In the genomic region with DNA sequence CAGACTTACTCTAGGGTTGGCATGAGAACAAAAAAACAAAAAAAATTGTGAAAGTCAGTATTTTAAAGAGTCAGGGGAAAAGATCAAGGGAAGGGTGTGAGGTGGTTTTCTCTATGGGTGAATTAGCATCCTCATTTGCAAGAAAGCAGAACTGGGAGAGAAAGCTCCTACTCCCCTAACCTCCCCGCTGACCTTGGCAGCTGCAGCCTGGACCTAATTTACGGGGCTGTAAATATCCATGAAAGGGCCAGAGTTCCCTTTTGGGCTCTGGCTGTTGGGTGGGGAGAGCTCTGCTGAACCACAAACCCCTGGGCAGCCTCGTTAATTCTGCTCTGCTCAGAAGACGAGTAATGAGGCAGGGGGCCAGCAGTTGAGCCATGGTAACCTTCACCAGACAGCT, we compare ENCODE assay signal across 13 cellular contexts. TPM values are rescaled to one million over a fixed set of nuclear protein-coding genes. Genes with fewer than 3 reads are reported as not detected.
A peak's percentile ranks its signal among the peaks of the same experiment; 100 is the strongest.
DNase-seq lines count a peak whose midpoint lies in the region; ATAC-seq and TF ChIP-seq lines count a peak whose summit lies in the region.
"Had no signal": no experiment of that assay in that cellular context is flagged by ENCODE, and none has a peak within 500 bp of the region (broad histone marks: within the 10 kb centered on the region; RNA-seq: fewer than 3 reads in every experiment).

No MANE protein-coding gene starts in this region.

- peaks cover 0 to 8% (median 5%) of the 10 kb centered on the region in 3 donors for H3K4me1 Mint-ChIP-seq in naive B cell
- no peaks in the 10 kb centered on the region for H3K4me1 Mint-ChIP-seq in activated CD8-positive, alpha-beta memory T cell treated with anti-CD3 and anti-CD28 coated beads, Interleukin-2, amount 10 ng/mL, durations not matched to agents 7 days and 5 days

- no peaks in the 10 kb centered on the region for H3K79me2 ChIP-seq in OCI-LY3 (ENCODE audit: low read length)
- H3K79me2 ChIP-seq: hepatocyte had no signal

- H2AFZ ChIP-seq in OCI-LY3 (ENCODE audit: low read depth, low read length) = no peak overlapping the region
- H2AFZ ChIP-seq: hepatocyte had no signal

- CTCF ChIA-PET in activated CD8-positive, alpha-beta memory T cell treated with anti-CD3 and anti-CD28 coated beads, Interleukin-2, amount 10 ng/mL, durations not matched to agents 7 days and 5 days (lab: Charles Lee) = no interaction called here

- no peak overlapping the region for H3K4me3 Mint-ChIP-seq in naive B cell
- H3K4me3 Mint-ChIP-seq in activated CD8-positive, alpha-beta memory T cell treated with anti-CD3 and anti-CD28 coated beads, Interleukin-2, amount 10 ng/mL, durations not matched to agents 7 days and 5 days = no peak overlapping the region
- H3K4me3 Mint-ChIP-seq: naive thymus-derived CD8-positive, alpha-beta T cell had no signal

- no peaks in the 10 kb centered on the region for H3K9me3 ChIP-seq in OCI-LY3 (ENCODE audit: insufficient read depth, low read length)
- H3K9me3 ChIP-seq: left lung had no signal

- H3K27me3 Mint-ChIP-seq in naive B cell = peaks cover 21 to 46% (median 32%) of the 10 kb centered on the region in 3 donors
- H3K27me3 Mint-ChIP-seq in activated CD8-positive, alpha-beta memory T cell treated with anti-CD3 and anti-CD28 coated beads, Interleukin-2, amount 10 ng/mL, durations not matched to agents 7 days and 5 days = peaks cover 12% of the 10 kb centered on the region

- DNase-seq in GM12865 (ENCODE audit: low read depth) (peak; percentile 24), naive B cell (no peak), NCI-H510A treated with DMSO at 0.1 percent for 48 hours (lab: John Stamatoyannopoulos, UW) (no peak), activated gamma-delta T cell treated with Interleukin-2 at 50 U/mL for 16 hours (no peak)
- no peak for DNase-seq in activated CD8-positive, alpha-beta memory T cell treated with anti-CD3 and anti-CD28 coated beads, Interleukin-2, amount 10 ng/mL, durations not matched to agents 7 days and 5 days
- DNase-seq: activated gamma-delta T cell; DMS153; left lung; naive thymus-derived CD8-positive, alpha-beta T cell had no signal

- H3K9ac ChIP-seq in OCI-LY3 (ENCODE audit: low read length) = no peak overlapping the region

- peaks cover 25% of the 10 kb centered on the region for H4K20me1 ChIP-seq in OCI-LY3 (ENCODE audit: insufficient read depth, low read length)

- ATAC-seq in HG03066 (IDR thresholded peaks at IDR 0.05; ENCODE audit: low read depth, unreplicated experiment) (peak; percentile 54), naive B cell (ENCODE audit: low read depth in 2 of 2) (peak; percentile 52 to 63), HG03039 (IDR thresholded peaks at IDR 0.05; ENCODE audit: unreplicated experiment) (no peak)
- ATAC-seq in activated CD8-positive, alpha-beta memory T cell treated with anti-CD3 and anti-CD28 coated beads, Interleukin-2, amount 10 ng/mL, durations not matched to agents 7 days and 5 days = no peak
- ATAC-seq: left lung; naive thymus-derived CD8-positive, alpha-beta T cell had no signal

- H3K27me3 ChIP-seq in OCI-LY3 (ENCODE audit: low read depth, low read length) = peaks cover 60% of the 10 kb centered on the region

- H3K27ac Mint-ChIP-seq in naive B cell = peak overlapping the region in 1 of 6 donors; percentile 66
- no peak overlapping the region for H3K27ac Mint-ChIP-seq in activated CD8-positive, alpha-beta memory T cell treated with anti-CD3 and anti-CD28 coated beads, Interleukin-2, amount 10 ng/mL, durations not matched to agents 7 days and 5 days
- H3K27ac Mint-ChIP-seq: naive thymus-derived CD8-positive, alpha-beta T cell had no signal

- peak overlapping the region; percentile 67 for H3K4me2 ChIP-seq in OCI-LY3 (ENCODE audit: low read length)
- H3K4me2 ChIP-seq: hepatocyte had no signal

- peaks cover 0 to 1% of the 10 kb centered on the region in 2 donors for H3K36me3 Mint-ChIP-seq in naive B cell
- H3K36me3 Mint-ChIP-seq in activated CD8-positive, alpha-beta memory T cell treated with anti-CD3 and anti-CD28 coated beads, Interleukin-2, amount 10 ng/mL, durations not matched to agents 7 days and 5 days = no peaks in the 10 kb centered on the region
- H3K36me3 Mint-ChIP-seq: naive thymus-derived CD8-positive, alpha-beta T cell had no signal

- TF ChIP-seq CTCF in GM12865 (IDR thresholded peaks at IDR 0.05; ENCODE audit: insufficient read depth, low read depth, low read length, missing control alignments) = no peak
- no peak for TF ChIP-seq CTCF in OCI-LY3 (IDR thresholded peaks at IDR 0.05; ENCODE audit: low read depth, low read length)

- H3K36me3 ChIP-seq in OCI-LY3 (replicated peaks; ENCODE audit: low read depth, low read length) = no peaks in the 10 kb centered on the region
- H3K36me3 ChIP-seq: left lung had no signal

- no peaks in the 10 kb centered on the region for H3K9me3 Mint-ChIP-seq in naive B cell
- no peaks in the 10 kb centered on the region for H3K9me3 Mint-ChIP-seq in activated CD8-positive, alpha-beta memory T cell treated with anti-CD3 and anti-CD28 coated beads, Interleukin-2, amount 10 ng/mL, durations not matched to agents 7 days and 5 days (ENCODE audit: low read depth)
- H3K9me3 Mint-ChIP-seq: naive thymus-derived CD8-positive, alpha-beta T cell had no signal

- no peak overlapping the region for H3K27ac ChIP-seq in OCI-LY3 (ENCODE audit: low read length)
- H3K27ac ChIP-seq: hepatocyte, left lung had no signal

- H3K4me1 ChIP-seq in OCI-LY3 (ENCODE audit: low read length) = peaks cover 31% of the 10 kb centered on the region

- H3K4me3 ChIP-seq in GM12865 (ENCODE audit: low read depth, low read length) (no peak overlapping the region), OCI-LY3 (ENCODE audit: low read length) (peak overlapping the region; percentile 38; the same call in 1 of the 2 replicates)
- H3K4me3 ChIP-seq: hepatocyte, left lung had no signal

RNA-seq across cellular contexts. Expression of gene RHBDL3, which starts 10.6 kb away (rescaled TPM):
- polyA plus RNA-seq in naive B cell (ENCODE audit: low read depth in 6 of 6) = not detected
- total RNA-seq in activated CD8-positive, alpha-beta memory T cell treated with anti-CD3 and anti-CD28 coated beads, Interleukin-2, amount 10 ng/mL, durations not matched to agents 7 days and 5 days = under 1 TPM; 0.29 to 0.54 TPM
- total RNA-seq: naive thymus-derived CD8-positive, alpha-beta T cell had no signal
- polyA plus RNA-seq: naive thymus-derived CD8-positive, alpha-beta T cell had no signal

Comparison
In these comparisons a context has a peak if more than half of its experiments do, and no peak if none do; other contexts are left out.
1. ATAC-seq: peak in HG03066 (single experiment) and naive B cell (2 of 2); none in activated CD8-positive, alpha-beta memory T cell treated with anti-CD3 and anti-CD28 coated beads, Interleukin-2, amount 10 ng/mL, durations not matched to agents 7 days and 5 days (single experiment) and HG03039 (single experiment).